13 cellular contexts compared by ENCODE assay signal in the genomic region with DNA sequence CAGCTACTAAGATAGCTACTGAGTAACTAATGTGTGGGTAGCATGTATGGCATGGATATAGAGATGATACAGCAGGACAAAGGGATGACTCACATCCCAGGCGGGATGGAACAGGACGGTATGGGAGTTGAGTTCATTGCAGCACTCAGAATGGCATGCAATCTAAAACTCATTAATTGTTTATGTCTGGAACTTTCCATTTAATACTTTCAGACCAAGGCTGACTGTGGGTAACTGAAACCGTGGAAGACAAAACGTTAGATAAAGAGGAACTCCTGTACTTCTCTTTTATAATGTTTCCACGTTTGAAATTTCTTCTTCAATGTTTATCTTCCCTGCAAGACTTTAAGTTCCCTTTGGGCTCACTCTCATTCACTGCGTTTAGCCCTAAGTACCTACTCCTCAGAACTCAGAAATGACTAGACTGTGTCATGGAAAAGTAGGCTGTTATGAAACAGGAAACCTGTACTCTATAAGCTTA.
DNase-seq lines count a peak whose midpoint lies in the region; ATAC-seq, FAIRE-seq and TF ChIP-seq lines count a peak whose summit lies in the region.
"Had no signal": no experiment of that assay in that cellular context is flagged by ENCODE, and none has a peak within 500 bp of the region (broad histone marks: within the 10 kb centered on the region; RNA-seq: fewer than 3 reads in every experiment).

No MANE protein-coding gene starts in this region.

- ATAC-seq in omental fat pad (ENCODE audit: low FRiP score), result peak; percentile 84
- ATAC-seq in HG02678 (IDR thresholded peaks at IDR 0.05; ENCODE audit: unreplicated experiment), result no peak
- no peak for ATAC-seq in HG03025 (IDR thresholded peaks at IDR 0.05; ENCODE audit: low FRiP score, unreplicated experiment)
- ATAC-seq in GM18909 (IDR thresholded peaks at IDR 0.05; ENCODE audit: poor library complexity, unreplicated experiment), result no peak
- ATAC-seq: stimulated activated memory B cell treated with anti-CD40 and anti-IgM and Interleukin-4, amounts not matched to agents 10 μg/mL and 1 μg/mL and 100 μg/mL, for 72 hours had no signal

- FAIRE-seq in RCC 7860 (lab: Jason Lieb, UNC), result peak; percentile 89

- TF ChIP-seq CTCF in epithelial cell of esophagus (IDR thresholded peaks at IDR 0.05; ENCODE audit: insufficient read depth, low read depth, low read length, missing control alignments), result no peak
- no peak for TF ChIP-seq CTCF in omental fat pad (IDR thresholded peaks at IDR 0.05)

- DNase-seq in GM04503 (ENCODE audit: low read depth), result peak; percentile 31
- peak; percentile 73 for DNase-seq in RCC 7860 (ENCODE audit: low spot score)
- peak; percentile 95 for DNase-seq in epithelial cell of esophagus (ENCODE audit: low read depth)
- DNase-seq in omental fat pad (ENCODE audit: low spot score), result no peak
- no peak for DNase-seq in NCI-H2107 (lab: John Stamatoyannopoulos, UW)
- DNase-seq: DMS79, spleen, T-helper 1 cell had no signal

- H3K4me3 ChIP-seq in epithelial cell of esophagus (ENCODE audit: low read length), result no peak overlapping the region
- H3K4me3 ChIP-seq: ascending aorta, spleen had no signal

Comparison
In these comparisons a context has a peak if more than half of its experiments do, and no peak if none do; other contexts are left out.
1. DNase-seq: peak in GM04503 (single experiment), RCC 7860 (single experiment) and epithelial cell of esophagus (single experiment); none in omental fat pad (single experiment) and NCI-H2107 (single experiment).